10 cellular contexts compared by ENCODE assay signal in the genomic region with DNA sequence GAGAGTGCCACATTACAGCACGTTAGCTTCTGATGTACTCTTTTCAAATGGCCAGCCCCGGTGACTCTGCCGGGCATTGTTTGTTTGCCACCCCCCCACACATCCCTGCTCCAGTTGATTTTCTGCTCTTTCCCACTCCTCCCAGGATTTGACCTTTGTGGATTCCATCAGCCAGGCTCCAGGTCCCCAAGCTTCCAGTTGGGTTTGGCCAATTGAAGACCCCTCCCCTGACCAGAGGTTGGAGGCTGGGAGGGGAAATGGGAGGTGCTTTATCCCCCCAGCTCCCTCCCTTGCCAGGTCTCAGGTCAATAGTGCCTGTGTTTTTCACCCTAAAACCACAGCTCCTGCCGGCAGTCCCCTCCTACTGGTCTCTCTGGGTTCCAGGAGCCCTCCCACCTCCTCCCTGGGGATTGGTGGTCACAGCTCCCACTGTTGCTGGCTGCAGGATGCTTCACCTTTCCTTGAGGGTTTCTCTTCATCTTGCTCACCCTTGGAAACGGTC. TPM values are rescaled to one million over a fixed set of nuclear protein-coding genes. Genes with fewer than 3 reads are reported as not detected.
DNase-seq lines count a peak whose midpoint lies in the region; ATAC-seq and TF ChIP-seq lines count a peak whose summit lies in the region.
"Had no signal": no experiment of that assay in that cellular context is flagged by ENCODE, and none has a peak within 500 bp of the region (broad histone marks: within the 10 kb centered on the region; RNA-seq: fewer than 3 reads in every experiment).

No MANE protein-coding gene starts in this region.

- H3K4me1 ChIP-seq in left lung (peaks cover 43 to 94% of the 10 kb centered on the region in 2 donors), thyroid gland (peaks cover 14 to 44% of the 10 kb centered on the region in 2 donors)

- TF ChIP-seq CTCF in left lung (IDR thresholded peaks at IDR 0.05) (no peak), thyroid gland (IDR thresholded peaks at IDR 0.05) (no peak), glutamatergic neuron (IDR thresholded peaks at IDR 0.05; ENCODE audit: partially characterized antibody, unreplicated experiment) (no peak)

- no peak for ATAC-seq in activated T-cell treated with anti-CD3 and anti-CD28 coated beads, Interleukin-2, amount 50 U/mL, for 4 hours
- no peak for ATAC-seq in T-helper 17 cell
- ATAC-seq in left lung: no peak

- no peak for TF ChIP-seq POLR2A in thyroid gland (IDR thresholded peaks at IDR 0.05)

- H3K9me3 ChIP-seq in T-helper 17 cell (ENCODE audit: control insufficient read depth, low read length, poor library complexity, severe bottlenecking): no peaks in the 10 kb centered on the region
- no peaks in the 10 kb centered on the region for H3K9me3 ChIP-seq in left lung
- no peaks in the 10 kb centered on the region for H3K9me3 ChIP-seq in thyroid gland

- H3K27me3 ChIP-seq in left lung (no peaks in the 10 kb centered on the region), thyroid gland (no peaks in the 10 kb centered on the region)

- peak overlapping the region; percentile 100 for H3K27ac Mint-ChIP-seq in T-helper 17 cell
- H3K27ac Mint-ChIP-seq in glutamatergic neuron (ENCODE audit: unreplicated experiment): no peak overlapping the region

- peaks cover 31% of the 10 kb centered on the region for H3K36me3 Mint-ChIP-seq in activated T-cell treated with anti-CD3 and anti-CD28 coated beads, Interleukin-2, amount 50 U/mL, for 4 hours (ENCODE audit: insufficient read depth)
- H3K36me3 Mint-ChIP-seq in T-helper 17 cell (ENCODE audit: low read depth): peaks cover 6% of the 10 kb centered on the region
- H3K36me3 Mint-ChIP-seq in glutamatergic neuron (ENCODE audit: unreplicated experiment): no peaks in the 10 kb centered on the region

- 53 to 68% methylated on average over 5 of the region's 5 CpGs for WGBS in thyroid gland, 2 donors

- DNase-seq in activated T-cell treated with anti-CD3 and anti-CD28 coated beads, Interleukin-2, amount 50 U/mL, for 4 hours: no peak
- no peak for DNase-seq in activated T-cell treated with anti-CD3 and anti-CD28 coated beads, Interleukin-2, amount 50 U/mL, for 1 hour
- DNase-seq in T-helper 17 cell (no peak), left lung (no peak), thyroid gland (no peak), glutamatergic neuron (no peak), GM19240 (ENCODE audit: insufficient read length, low spot score) (no peak)
- DNase-seq in stimulated activated CD4-positive, alpha-beta T cell treated with anti-CD3 and anti-CD28 coated beads, Interleukin-15, amount 100 ng/mL, for 24 hours: no peak
- DNase-seq: NCI-H1417 treated with DMSO at 0.1 percent for 48 hours, retina had no signal

- H3K4me1 Mint-ChIP-seq in activated T-cell treated with anti-CD3 and anti-CD28 coated beads, Interleukin-2, amount 50 U/mL, for 4 hours (ENCODE audit: low read depth): peaks cover 88% of the 10 kb centered on the region
- peaks cover 69% of the 10 kb centered on the region for H3K4me1 Mint-ChIP-seq in T-helper 17 cell
- H3K4me1 Mint-ChIP-seq in glutamatergic neuron (ENCODE audit: low read depth, unreplicated experiment): peaks cover 15% of the 10 kb centered on the region

- H3K9me3 Mint-ChIP-seq in activated T-cell treated with anti-CD3 and anti-CD28 coated beads, Interleukin-2, amount 50 U/mL, for 4 hours: no peaks in the 10 kb centered on the region
- peaks cover 7% of the 10 kb centered on the region for H3K9me3 Mint-ChIP-seq in glutamatergic neuron (ENCODE audit: unreplicated experiment)

- no peak overlapping the region for H3K4me3 ChIP-seq in left lung
- H3K4me3 ChIP-seq in thyroid gland (replicated peaks in 1 of 3): no peak overlapping the region

- intact Hi-C loops in left lung (cut with DNase I): no loop called here
- intact Hi-C loops in thyroid gland (cut with DNase I): no loop called here

- H3K27ac ChIP-seq in left lung: peak overlapping the region; percentile 88 to 98
- peak overlapping the region in 2 of 3 donors; percentile 67 to 82 for H3K27ac ChIP-seq in thyroid gland

- no peaks in the 10 kb centered on the region for H3K27me3 Mint-ChIP-seq in activated T-cell treated with anti-CD3 and anti-CD28 coated beads, Interleukin-2, amount 50 U/mL, for 4 hours (ENCODE audit: low read depth)
- H3K27me3 Mint-ChIP-seq in T-helper 17 cell (no peaks in the 10 kb centered on the region), glutamatergic neuron (ENCODE audit: unreplicated experiment) (peaks cover 5% of the 10 kb centered on the region)

- peak overlapping the region; percentile 47 for H3K4me3 Mint-ChIP-seq in activated T-cell treated with anti-CD3 and anti-CD28 coated beads, Interleukin-2, amount 50 U/mL, for 4 hours
- H3K4me3 Mint-ChIP-seq in T-helper 17 cell (peak overlapping the region; percentile 86), glutamatergic neuron (ENCODE audit: unreplicated experiment) (no peak overlapping the region)

- peaks cover 0 to 17% of the 10 kb centered on the region in 2 donors for H3K36me3 ChIP-seq in left lung
- H3K36me3 ChIP-seq in thyroid gland: no peaks in the 10 kb centered on the region

RNA-seq across cellular contexts. Expression of a gene that starts 34.9 kb away (rescaled TPM):
- total RNA-seq in activated T-cell treated with anti-CD3 and anti-CD28 coated beads, Interleukin-2, amount 50 U/mL, for 4 hours: 100 to 1,000 TPM; 342 to 390 (median 377) TPM
- total RNA-seq in T-helper 17 cell (100 to 1,000 TPM; 590 to 639 TPM), left lung (10 to 100 TPM; 41.4 to 93.3 TPM), thyroid gland (10 to 100 TPM; 24.6 to 49.7 (median 32.1) TPM), glutamatergic neuron (ENCODE audit: unreplicated experiment) (2.8 TPM)
